8 cellular contexts compared by ENCODE assay signal in the genomic region with DNA sequence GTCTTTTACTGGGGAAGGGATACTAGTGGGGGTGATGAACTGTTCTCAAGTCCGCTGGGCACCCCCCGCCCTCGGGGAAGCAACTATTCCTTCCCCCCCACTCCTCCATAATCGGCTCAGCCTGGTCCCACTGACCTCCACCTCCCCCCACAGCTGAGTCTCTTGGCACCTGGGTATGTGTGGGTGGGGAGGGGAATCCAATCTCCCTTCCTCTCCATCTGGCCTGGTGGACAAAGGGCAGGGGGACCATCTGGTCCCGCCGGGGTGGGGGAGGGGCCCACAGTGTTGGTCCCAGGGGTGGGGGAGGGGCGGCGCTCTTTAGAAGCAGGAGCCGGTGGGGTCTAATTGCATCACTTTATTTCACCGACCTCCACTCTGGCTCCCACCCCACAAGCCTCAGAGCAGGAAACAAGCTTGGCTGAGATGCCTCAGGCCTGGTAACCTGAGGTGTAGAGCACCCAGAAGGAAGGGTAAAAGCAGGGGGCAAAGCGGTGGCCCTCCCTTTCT. TPM values are rescaled to one million over a fixed set of nuclear protein-coding genes. Genes with fewer than 3 reads are reported as not detected.
A peak's percentile ranks its signal among the peaks of the same experiment; 100 is the strongest.
DNase-seq lines count a peak whose midpoint lies in the region; ATAC-seq and TF ChIP-seq lines count a peak whose summit lies in the region.

No MANE protein-coding gene starts in this region.

- peak overlapping the region; percentile 53 to 90 (median 78) for H3K4me3 ChIP-seq in dorsolateral prefrontal cortex

- H3K27me3 ChIP-seq in dorsolateral prefrontal cortex, result no peaks in the 10 kb centered on the region

- no peak for TF ChIP-seq CTCF in dorsolateral prefrontal cortex (IDR thresholded peaks at IDR 0.05 in 54 of 56, conservative IDR thresholded peaks at IDR 0.05 in 2 of 56; ENCODE audit: low read depth in 1 of 56, partially characterized antibody in 56 of 56)

- DNase-seq in G401 (ENCODE audit: low spot score) (peak; percentile 80), NCI-H82 (lab: John Stamatoyannopoulos, UW) (peak; percentile 99), dorsolateral prefrontal cortex (peak in 1 of 10 donors; percentile 60), myocyte (ENCODE audit: low read depth) (peak; percentile 56), T1000 (lab: John Stamatoyannopoulos, UW) (no peak)

- in situ Hi-C loops in G401 (cut with HindIII; ENCODE audit: low sequenced_read_pairs), result no loop called here

- no peak for ATAC-seq in GM19397 (IDR thresholded peaks at IDR 0.05; ENCODE audit: unreplicated experiment)
- ATAC-seq in GM21423 (IDR thresholded peaks at IDR 0.05; ENCODE audit: unreplicated experiment), result no peak
- no peak for ATAC-seq in HG03432 (IDR thresholded peaks at IDR 0.05; ENCODE audit: unreplicated experiment)

- peak overlapping the region in 58 of 59 donors; percentile 58 to 99 (median 95) for H3K27ac ChIP-seq in dorsolateral prefrontal cortex

- intact Hi-C loops in dorsolateral prefrontal cortex (cut with DNase I), result no loop called here

RNA-seq across cellular contexts. Expression of a gene that starts 1.0 kb away (rescaled TPM):
- 57.1 and 80.7 TPM in 2 replicates for total RNA-seq in G401 (2014; rRNA removed; shearing (Covaris generic))
- total RNA-seq in dorsolateral prefrontal cortex (100 to 1,000 TPM in 87 of 120 experiments, 10 to 100 TPM in 33; 59.6 to 285 (median 112) TPM), myocyte (159 and 351 TPM in 2 replicates)
- 126 TPM for polyA plus RNA-seq in myocyte (2012)

RNA-seq across cellular contexts. Expression of a gene that starts 5.6 kb away (rescaled TPM):
- 6.5 and 9.9 TPM in 2 replicates for total RNA-seq in G401 (2014; rRNA removed; shearing (Covaris generic))
- total RNA-seq in dorsolateral prefrontal cortex, result 10 to 100 TPM in 117 of 120 experiments, 1 to 10 TPM in 3; 7.7 to 21.5 (median 14.8) TPM
- 31.6 and 32.5 TPM in 2 replicates for total RNA-seq in myocyte
- 55.8 TPM for polyA plus RNA-seq in myocyte (2012)

RNA-seq across cellular contexts. Expression of a gene that starts 6.6 kb away (rescaled TPM):
- 14.8 and 26.8 TPM in 2 replicates for total RNA-seq in G401 (2014; rRNA removed; shearing (Covaris generic))
- 10 to 100 TPM; 31.4 to 85.8 (median 60.7) TPM for total RNA-seq in dorsolateral prefrontal cortex
- 20.6 and 38.8 TPM in 2 replicates for total RNA-seq in myocyte
- polyA plus RNA-seq in myocyte (2012), result 18.7 TPM

RNA-seq across cellular contexts. Expression of a gene that starts 13.0 kb away (rescaled TPM):
- total RNA-seq in G401 (2014; rRNA removed; shearing (Covaris generic)), result not detected in 2 replicates
- total RNA-seq in dorsolateral prefrontal cortex, result 10 to 100 TPM in 82 of 120 experiments, 1 to 10 TPM in 38; 2.6 to 62.5 (median 12.7) TPM
- total RNA-seq in myocyte, result not detected in 2 replicates
- polyA plus RNA-seq in myocyte (2012), result 0.49 TPM

RNA-seq across cellular contexts. Expression of a gene that starts 15.1 kb away (rescaled TPM):
- total RNA-seq in G401 (2014; rRNA removed; shearing (Covaris generic)), result 103 and 242 TPM in 2 replicates
- total RNA-seq in dorsolateral prefrontal cortex (10 to 100 TPM in 116 of 120 experiments, 1 to 10 TPM in 4; 8.1 to 33.2 (median 16.3) TPM), myocyte (44.5 and 52.9 TPM in 2 replicates)
- 54.4 TPM for polyA plus RNA-seq in myocyte (2012)
